Comparison of ENCODE assay signal across 11 cellular contexts in the genomic region with DNA sequence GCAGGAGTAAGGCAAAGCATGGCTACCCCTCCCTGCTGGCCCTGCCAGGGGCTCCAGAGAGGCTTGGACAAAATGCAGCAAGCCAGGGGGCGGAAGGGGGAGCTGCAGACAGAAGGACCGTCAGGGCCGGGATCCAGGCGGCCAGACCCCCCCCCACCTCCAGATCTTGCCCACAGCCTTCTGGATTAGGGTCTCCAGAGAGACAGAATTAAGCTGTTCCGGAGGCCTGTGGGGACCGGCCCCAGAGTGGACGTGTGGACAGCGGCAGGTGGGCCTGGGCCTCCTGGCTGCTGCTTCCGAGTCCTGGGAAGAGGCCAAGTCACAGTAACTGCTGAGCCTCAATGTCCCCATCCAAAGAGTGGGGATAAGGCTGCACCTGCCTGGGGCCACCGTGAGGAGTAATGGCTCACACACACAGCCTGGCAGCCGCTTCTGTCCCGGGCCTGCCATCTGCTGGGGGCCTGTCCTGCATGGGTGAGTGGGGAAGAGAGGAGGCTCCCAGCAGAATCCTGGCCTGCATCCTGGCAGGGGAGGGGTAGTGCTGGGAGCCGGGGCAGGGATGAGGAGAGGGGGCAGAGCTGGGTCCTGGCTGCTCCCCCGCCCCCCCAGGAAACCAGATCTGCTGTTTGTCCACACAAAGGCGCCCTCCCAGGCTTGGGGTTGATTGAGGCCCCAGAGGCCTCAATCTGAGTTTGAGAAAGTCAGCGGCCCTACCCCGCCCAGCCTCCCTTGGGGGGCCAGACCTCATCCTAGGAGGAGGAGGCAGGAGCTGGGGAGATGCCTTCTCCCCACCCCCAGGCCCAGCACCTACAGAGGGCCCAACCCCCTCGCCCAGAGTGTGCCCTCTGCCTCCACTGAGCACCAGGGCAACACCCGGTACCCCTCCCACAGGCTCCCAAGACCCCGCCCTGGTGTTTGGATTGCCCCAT. TPM values are rescaled to one million over a fixed set of nuclear protein-coding genes. Genes with fewer than 3 reads are reported as not detected.
DNase-seq lines count a peak whose midpoint lies in the region; ATAC-seq and TF ChIP-seq lines count a peak whose summit lies in the region.
"Had no signal": no experiment of that assay in that cellular context is flagged by ENCODE, and none has a peak within 500 bp of the region (broad histone marks: within the 10 kb centered on the region; RNA-seq: fewer than 3 reads in every experiment).

No MANE protein-coding gene starts in this region.

- H3K4me3 ChIP-seq in ectodermal cell (ENCODE audit: insufficient read depth, low read depth, low read length) (no peak overlapping the region), lung (no peak overlapping the region), vagina (peak overlapping the region in 1 of 2 donors; percentile 61), MM.1S (ENCODE audit: low read length) (no peak overlapping the region)
- H3K4me3 ChIP-seq: K562, SK-N-MC had no signal

- no peak overlapping the region for H2AFZ ChIP-seq in MM.1S (ENCODE audit: low read length)

- TF ChIP-seq CTCF in lung (IDR thresholded peaks at IDR 0.05; ENCODE audit: control extremely low read depth, extremely low read depth) (no peak), vagina (IDR thresholded peaks at IDR 0.05) (no peak), MM.1S (IDR thresholded peaks at IDR 0.05; ENCODE audit: low read length) (no peak)

- intact Hi-C loops in Right ventricle myocardium inferior (cut with DNase I) (no loop called here), cardiac septum (cut with DNase I) (no loop called here), vagina (cut with DNase I) (no loop called here)

- no peaks in the 10 kb centered on the region for H3K9me2 ChIP-seq in MM.1S (replicated peaks; ENCODE audit: insufficient read depth, low read length)

- no peak overlapping the region for H3K4me2 ChIP-seq in MM.1S (ENCODE audit: low read depth, low read length)

- peaks cover 58% of the 10 kb centered on the region for H3K79me2 ChIP-seq in MM.1S (ENCODE audit: low read length)

- no peaks in the 10 kb centered on the region for H3K9me3 ChIP-seq in ectodermal cell (ENCODE audit: control insufficient read depth, low read length)
- H3K9me3 ChIP-seq in lung (ENCODE audit: control insufficient read depth in 2 of 2, insufficient read depth in 1 of 2, low read length in 1 of 2) = no peaks in the 10 kb centered on the region
- no peaks in the 10 kb centered on the region for H3K9me3 ChIP-seq in vagina
- no peaks in the 10 kb centered on the region for H3K9me3 ChIP-seq in MM.1S (replicated peaks; ENCODE audit: insufficient read depth, low read length)

- TF ChIP-seq POLR2A in vagina (IDR thresholded peaks at IDR 0.05) = no peak

- H3K27ac ChIP-seq in ectodermal cell (ENCODE audit: insufficient read depth, low read depth, low read length, poor library complexity, severe bottlenecking) = peak overlapping the region; percentile 26
- H3K27ac ChIP-seq in lung (ENCODE audit: low read depth in 1 of 2, low read length in 1 of 2) = peak overlapping the region; percentile 91 to 96
- peak overlapping the region; percentile 82 for H3K27ac ChIP-seq in vagina
- no peak overlapping the region for H3K27ac ChIP-seq in MM.1S (ENCODE audit: low read length)
- H3K27ac ChIP-seq: SK-N-MC had no signal

- H3F3A ChIP-seq in MM.1S (ENCODE audit: insufficient read depth, low read length) = peaks cover 4% of the 10 kb centered on the region; the same call in 1 of the 2 replicates

- H3K27me3 ChIP-seq in ectodermal cell (ENCODE audit: control insufficient read depth, insufficient read depth, low read length, poor library complexity, severe bottlenecking) (peaks cover 8% of the 10 kb centered on the region), lung (ENCODE audit: control insufficient read depth, insufficient read depth) (no peaks in the 10 kb centered on the region), vagina (no peaks in the 10 kb centered on the region), MM.1S (replicated peaks; ENCODE audit: insufficient read depth, low read length) (no peaks in the 10 kb centered on the region)

- peaks cover 78% of the 10 kb centered on the region for H3K4me1 ChIP-seq in ectodermal cell (ENCODE audit: control insufficient read depth, insufficient read depth, low read length)
- peaks cover 8 to 50% of the 10 kb centered on the region in 2 donors for H3K4me1 ChIP-seq in lung (ENCODE audit: control insufficient read depth in 2 of 2, insufficient read depth in 2 of 2, low read length in 2 of 2)
- peaks cover 91% of the 10 kb centered on the region for H3K4me1 ChIP-seq in vagina
- peaks cover 9% of the 10 kb centered on the region for H3K4me1 ChIP-seq in MM.1S (ENCODE audit: low read length)

- H4K20me1 ChIP-seq in MM.1S (ENCODE audit: insufficient read depth, low read length) = no peaks in the 10 kb centered on the region

- H3K36me3 ChIP-seq in ectodermal cell (ENCODE audit: control insufficient read depth, insufficient read depth, low read length) = no peaks in the 10 kb centered on the region
- H3K36me3 ChIP-seq in lung (ENCODE audit: control insufficient read depth in 2 of 2, insufficient read depth in 2 of 2, low read length in 2 of 2) = peaks cover 0 to 4% of the 10 kb centered on the region in 2 donors
- H3K36me3 ChIP-seq in vagina = no peaks in the 10 kb centered on the region
- H3K36me3 ChIP-seq in MM.1S (replicated peaks; ENCODE audit: insufficient read depth, low read length) = no peaks in the 10 kb centered on the region

- no peak for ATAC-seq in Right ventricle myocardium inferior
- no peak for ATAC-seq in lung (ENCODE audit: insufficient read depth, low FRiP score)
- ATAC-seq: activated T-cell treated with anti-CD3 and anti-CD28 coated beads, Interleukin-2, amount 50 U/mL, for 72 hours; K562 had no signal

- WGBS in ectodermal cell, 2 experiments = 58 to 61% methylated on average over 20 of the region's 20 CpGs
- WGBS in lung, 2 donors = 68 to 77% methylated on average over 19 to 20 of the region's 20 CpGs

- DNase-seq in Right ventricle myocardium inferior (ENCODE audit: missing footprints) (peak; percentile 68), cardiac septum (ENCODE audit: low spot score) (no peak), lung (ENCODE audit: low spot score) (no peak), vagina (ENCODE audit: extremely low spot score in 2 of 2) (no peak), DMS53 treated with DMSO at 0.1 percent for 48 hours (lab: John Stamatoyannopoulos, UW; ENCODE audit: unreplicated experiment) (no peak), MM.1S (no peak)
- no peak for DNase-seq in stimulated activated CD4-positive, alpha-beta T cell treated with anti-CD3 and anti-CD28 coated beads, Interleukin-2, amount 100 ng/mL, for 48 hours
- DNase-seq: activated T-cell treated with anti-CD3 and anti-CD28 coated beads, Interleukin-2, amount 50 U/mL, for 72 hours had no signal

- H3K9ac ChIP-seq in MM.1S (ENCODE audit: low read length) = no peak overlapping the region

RNA-seq across cellular contexts. Expression of gene LAMA5, which starts 3.9 kb away (rescaled TPM):
- total RNA-seq in Right ventricle myocardium inferior (89.3 TPM), cardiac septum (101 TPM), lung (100 to 1,000 TPM; 209 to 315 TPM), vagina (150 TPM)
- 96.0 TPM for polyA plus RNA-seq in ectodermal cell (2013, experiment 1 of 4)
- polyA plus RNA-seq in ectodermal cell (2013, experiment 2 of 4) = 127 TPM
- polyA plus RNA-seq in ectodermal cell (2013, experiment 3 of 4) = 107 TPM
- 127 TPM for polyA plus RNA-seq in ectodermal cell (2013, experiment 4 of 4)
- 100 to 1,000 TPM; 116 to 279 TPM for polyA plus RNA-seq in lung

RNA-seq across cellular contexts. Expression of gene RPS21, which starts 23.6 kb away (rescaled TPM):
- 782 TPM for total RNA-seq in Right ventricle myocardium inferior
- total RNA-seq in cardiac septum = 466 TPM
- polyA plus RNA-seq in ectodermal cell (2013, experiment 1 of 4) = 1,350 TPM
- 1,366 TPM for polyA plus RNA-seq in ectodermal cell (2013, experiment 2 of 4)
- polyA plus RNA-seq in ectodermal cell (2013, experiment 3 of 4) = 1,305 TPM
- polyA plus RNA-seq in ectodermal cell (2013, experiment 4 of 4) = 1,498 TPM
- 1,000 to 10,000 TPM in 1 of 2 donors, 100 to 1,000 TPM in 1; 222 to 1,251 TPM for total RNA-seq in lung
- polyA plus RNA-seq in lung = 1,000 to 10,000 TPM; 4,051 to 4,827 TPM
- total RNA-seq in vagina = 1,935 TPM

RNA-seq across cellular contexts. Expression of gene CABLES2, which starts 43.8 kb away (rescaled TPM):
- 18.1 TPM for total RNA-seq in Right ventricle myocardium inferior
- 10.7 TPM for total RNA-seq in cardiac septum
- polyA plus RNA-seq in ectodermal cell (2013, experiment 1 of 4) = 16.1 TPM
- polyA plus RNA-seq in ectodermal cell (2013, experiment 2 of 4) = 17.2 TPM
- polyA plus RNA-seq in ectodermal cell (2013, experiment 3 of 4) = 12.4 TPM
- polyA plus RNA-seq in ectodermal cell (2013, experiment 4 of 4) = 13.5 TPM
- 1 to 10 TPM; 3.5 to 4.4 TPM for total RNA-seq in lung
- 1 to 10 TPM; 1.9 to 3.7 TPM for polyA plus RNA-seq in lung
- 1.5 TPM for total RNA-seq in vagina
